In the genomic region with DNA sequence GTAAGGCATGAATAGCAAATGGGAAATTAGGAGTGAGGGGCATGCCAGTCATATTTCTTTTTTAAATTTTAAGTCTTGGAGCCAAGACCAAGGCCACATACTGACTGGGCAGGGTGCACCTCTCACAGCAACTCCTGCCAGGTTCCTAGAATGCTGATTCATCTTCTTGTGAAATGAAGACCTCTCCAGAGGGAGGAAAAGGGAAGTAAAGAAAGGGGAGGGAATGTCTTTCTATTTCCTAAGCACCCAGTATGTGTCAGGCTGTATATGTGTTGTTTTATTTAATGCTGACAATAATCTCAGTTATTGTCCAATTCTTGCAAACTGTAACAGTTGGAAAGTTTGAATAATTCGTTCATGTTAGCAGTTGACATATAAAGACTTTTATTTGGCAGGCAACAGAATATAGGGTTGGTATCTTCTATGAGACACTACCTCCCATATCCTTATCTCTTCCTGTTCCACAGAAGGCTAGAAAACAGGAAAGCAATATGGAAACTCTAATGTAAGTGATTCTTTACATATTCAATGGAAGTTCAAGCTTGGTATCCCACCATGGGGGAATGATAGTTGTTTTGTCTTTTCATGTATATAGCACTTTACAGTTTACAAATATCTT, we compare ENCODE assay signal across 17 cellular contexts.
DNase-seq lines count a peak whose midpoint lies in the region; ATAC-seq and TF ChIP-seq lines count a peak whose summit lies in the region.
"Had no signal": no experiment of that assay in that cellular context is flagged by ENCODE, and none has a peak within 500 bp of the region (broad histone marks: within the 10 kb centered on the region; RNA-seq: fewer than 3 reads in every experiment).

No MANE protein-coding gene starts in this region.

- ATAC-seq in omental fat pad (ENCODE audit: low FRiP score) = peak; percentile 90
- no peak for ATAC-seq in T-cell (replicated peaks in 1 of 4)

- H3K4me1 Mint-ChIP-seq in dendritic cell treated with granulocyte-macrophage colony-stimulating factor and Interleukin-4, amounts not matched to agents 40 ng/mL and 50 ng/mL, for 4 days (ENCODE audit: low read depth) = peaks cover 47% of the 10 kb centered on the region
- H3K4me1 Mint-ChIP-seq in T-cell = no peaks in the 10 kb centered on the region
- H3K4me1 Mint-ChIP-seq: CD4-positive, alpha-beta memory T cell; neural progenitor cell had no signal

- H3K4me3 Mint-ChIP-seq in dendritic cell treated with granulocyte-macrophage colony-stimulating factor and Interleukin-4, amounts not matched to agents 40 ng/mL and 50 ng/mL, for 4 days = no peak overlapping the region
- no peak overlapping the region for H3K4me3 Mint-ChIP-seq in T-cell
- H3K4me3 Mint-ChIP-seq: CD4-positive, alpha-beta memory T cell; neural progenitor cell had no signal

- peak overlapping the region; percentile 70 for H3K27ac Mint-ChIP-seq in dendritic cell treated with granulocyte-macrophage colony-stimulating factor and Interleukin-4, amounts not matched to agents 40 ng/mL and 50 ng/mL, for 4 days
- H3K27ac Mint-ChIP-seq in T-cell = no peak overlapping the region
- H3K27ac Mint-ChIP-seq: CD4-positive, alpha-beta memory T cell; neural progenitor cell had no signal

- no peaks in the 10 kb centered on the region for H3K9me3 Mint-ChIP-seq in dendritic cell treated with granulocyte-macrophage colony-stimulating factor and Interleukin-4, amounts not matched to agents 40 ng/mL and 50 ng/mL, for 4 days
- no peaks in the 10 kb centered on the region for H3K9me3 Mint-ChIP-seq in T-cell
- H3K9me3 Mint-ChIP-seq: neural progenitor cell had no signal

- DNase-seq in GM04504 (ENCODE audit: low read depth) = peak; percentile 24
- peak; percentile 94 for DNase-seq in OCI-M1 (lab: John Stamatoyannopoulos, UW)
- DNase-seq in omental fat pad (ENCODE audit: low spot score) = no peak
- DNase-seq in activated CD4-positive, CD25-positive, alpha-beta regulatory T cell treated with anti-CD3 and anti-CD28 coated beads, Interleukin-2, amount 50 U/mL, for 72 hours = no peak
- DNase-seq in NCI-H69 (lab: John Stamatoyannopoulos, UW) = no peak
- DNase-seq in NCI-H2171 treated with DMSO at 0.1 percent for 48 hours (lab: John Stamatoyannopoulos, UW) = no peak
- DNase-seq in T-cell = no peak
- DNase-seq: CD4-positive, alpha-beta memory T cell; dorsolateral prefrontal cortex; head of caudate nucleus; left ventricle myocardium inferior; NCI-H146; NCI-H748 treated with DMSO at 0.1 percent for 48 hours; SHP77 treated with DMSO at 0.1 percent for 48 hours; sigmoid colon had no signal

- POLR2A ChIA-PET in T-cell (lab: Charles Lee) = no interaction called here

- intact Hi-C loops in dendritic cell treated with granulocyte-macrophage colony-stimulating factor and Interleukin-4, amounts not matched to agents 40 ng/mL and 50 ng/mL, for 4 days (cut with micrococcal nuclease) = no loop called here

- H3K27me3 Mint-ChIP-seq in dendritic cell treated with granulocyte-macrophage colony-stimulating factor and Interleukin-4, amounts not matched to agents 40 ng/mL and 50 ng/mL, for 4 days = peaks cover 12% of the 10 kb centered on the region
- H3K27me3 Mint-ChIP-seq in T-cell = peaks cover 18 to 24% of the 10 kb centered on the region in 2 donors

- H3K36me3 Mint-ChIP-seq in dendritic cell treated with granulocyte-macrophage colony-stimulating factor and Interleukin-4, amounts not matched to agents 40 ng/mL and 50 ng/mL, for 4 days (ENCODE audit: low read depth) = no peaks in the 10 kb centered on the region
- no peaks in the 10 kb centered on the region for H3K36me3 Mint-ChIP-seq in T-cell
- H3K36me3 Mint-ChIP-seq: CD4-positive, alpha-beta memory T cell; neural progenitor cell had no signal

- TF ChIP-seq CTCF in omental fat pad (IDR thresholded peaks at IDR 0.05) = no peak

- CTCF ChIA-PET in T-cell (lab: Charles Lee) = no interaction called here

Comparison
In these comparisons a context has a peak if more than half of its experiments do, and no peak if none do; other contexts are left out.
1. DNase-seq: peak in GM04504 (single experiment) and OCI-M1 (single experiment); none in omental fat pad (single experiment), activated CD4-positive, CD25-positive, alpha-beta regulatory T cell treated with anti-CD3 and anti-CD28 coated beads, Interleukin-2, amount 50 U/mL, for 72 hours (single experiment), NCI-H69 (single experiment), NCI-H2171 treated with DMSO at 0.1 percent for 48 hours (single experiment) and T-cell (0 of 34).